ENCODE assay signal across 13 cellular contexts in the genomic region with DNA sequence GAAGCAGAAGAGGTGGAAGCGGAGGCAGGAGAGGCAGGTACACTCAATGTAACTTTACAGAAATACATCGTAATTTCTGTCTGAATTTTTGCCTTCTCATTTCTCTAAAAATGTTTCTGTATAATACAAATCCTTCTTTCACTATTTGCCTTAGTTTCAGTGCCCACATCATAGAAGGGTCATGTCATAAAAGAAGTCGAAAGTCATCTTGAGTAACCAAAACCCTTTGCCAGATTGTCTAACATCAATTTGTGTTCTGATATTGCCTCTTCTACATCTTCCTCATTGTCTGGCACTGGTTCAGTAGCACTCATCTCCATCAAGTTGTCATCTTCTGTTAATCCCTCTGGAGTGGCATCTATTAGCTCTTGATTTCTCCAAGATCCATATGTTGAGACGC.
"Had no signal": no experiment of that assay in that cellular context is flagged by ENCODE, and none has a peak within 500 bp of the region (broad histone marks: within the 10 kb centered on the region; RNA-seq: fewer than 3 reads in every experiment).

No MANE protein-coding gene starts in this region.

- H3K9me3 ChIP-seq: neutrophil, transverse colon, vagina had no signal

- ATAC-seq: esophagus mucosa, left lobe of liver had no signal

- H3K27ac Mint-ChIP-seq: activated CD4-positive, alpha-beta memory T cell treated with anti-CD3 and anti-CD28 coated beads, Interleukin-2, amount 10 ng/mL, durations not matched to agents 7 days and 5 days had no signal

- H3K9me3 Mint-ChIP-seq: activated CD4-positive, alpha-beta memory T cell treated with anti-CD3 and anti-CD28 coated beads, Interleukin-2, amount 10 ng/mL, durations not matched to agents 7 days and 5 days had no signal

- H3K27me3 Mint-ChIP-seq: activated CD4-positive, alpha-beta memory T cell treated with anti-CD3 and anti-CD28 coated beads, Interleukin-2, amount 10 ng/mL, durations not matched to agents 7 days and 5 days had no signal

- H3K4me3 Mint-ChIP-seq: activated CD4-positive, alpha-beta memory T cell treated with anti-CD3 and anti-CD28 coated beads, Interleukin-2, amount 10 ng/mL, durations not matched to agents 7 days and 5 days had no signal

- H3K27ac ChIP-seq: neutrophil, transverse colon, vagina had no signal

- DNase-seq: activated CD4-positive, alpha-beta memory T cell treated with anti-CD3 and anti-CD28 coated beads, Interleukin-2, amount 10 ng/mL, durations not matched to agents 7 days and 5 days; activated effector memory CD4-positive, alpha-beta T cell treated with anti-CD3 and anti-CD28 coated beads, Interleukin-2, amount 50 U/mL, for 16 hours; amniotic stem cell; hippocampal formation; retina; stimulated activated CD4-positive, alpha-beta T cell treated with anti-CD3 and anti-CD28 coated beads, Interleukin-2, amount 100 ng/mL, for 48 hours; stimulated activated naive CD4-positive, alpha-beta T cell; T-helper 9 cell; transverse colon had no signal

- H3K27me3 ChIP-seq: neutrophil, transverse colon, vagina had no signal
